In genomic region chr1:62686822-62687221, GRCh38 we compare ENCODE assay signal across 8 cellular contexts. TPM values are rescaled to one million over a fixed set of nuclear protein-coding genes. Genes with fewer than 3 reads are reported as not detected.
A peak's percentile ranks its signal among the peaks of the same experiment; 100 is the strongest.
DNase-seq lines count a peak whose midpoint lies in the region; ATAC-seq and TF ChIP-seq lines count a peak whose summit lies in the region.

No MANE protein-coding gene starts in this region.

- peaks cover 18% of the 10 kb centered on the region for H3K4me1 Mint-ChIP-seq in activated T-helper 1 cell treated with anti-CD3 and anti-CD28 coated beads, Interleukin-12 subunit alpha, Interleukin-12 subunit beta, Interleukin-2, Interleukin-4 antibody, amounts not matched to agents 30 ng/mL and 10 ng/mL and 1 ng/mL, durations not matched to agents 14 hours and 24 hours and 36 hours (ENCODE audit: low read depth)

- H3K9me3 Mint-ChIP-seq in activated T-helper 1 cell treated with anti-CD3 and anti-CD28 coated beads, Interleukin-12 subunit alpha, Interleukin-12 subunit beta, Interleukin-2, Interleukin-4 antibody, amounts not matched to agents 30 ng/mL and 10 ng/mL and 1 ng/mL, durations not matched to agents 14 hours and 24 hours and 36 hours = no peaks in the 10 kb centered on the region

- H3K4me3 Mint-ChIP-seq in activated T-helper 1 cell treated with anti-CD3 and anti-CD28 coated beads, Interleukin-12 subunit alpha, Interleukin-12 subunit beta, Interleukin-2, Interleukin-4 antibody, amounts not matched to agents 30 ng/mL and 10 ng/mL and 1 ng/mL, durations not matched to agents 14 hours and 24 hours and 36 hours = peak overlapping the region; percentile 92

- H3K9me3 ChIP-seq in cardiac muscle cell (ENCODE audit: low read depth) (no peaks in the 10 kb centered on the region), iPS-18c (ENCODE audit: control insufficient read depth, insufficient read depth, low read length) (peaks cover 2% of the 10 kb centered on the region), thoracic aorta (no peaks in the 10 kb centered on the region)

- peak overlapping the region; percentile 95 for H3K27ac ChIP-seq in cardiac muscle cell
- H3K27ac ChIP-seq in thoracic aorta = peak overlapping the region; percentile 78 to 83

- TF ChIP-seq CTCF in cardiac muscle cell (IDR thresholded peaks at IDR 0.05; ENCODE audit: low read depth, low read length) = no peak
- no peak for TF ChIP-seq CTCF in thoracic aorta (IDR thresholded peaks at IDR 0.05)

- DNase-seq in cardiac muscle cell (ENCODE audit: low read depth in 1 of 2, low spot score in 1 of 2) = no peak
- DNase-seq in left cardiac atrium = no peak
- DNase-seq in activated T-helper 1 cell treated with anti-CD3 and anti-CD28 coated beads, Interleukin-12 subunit alpha, Interleukin-12 subunit beta, Interleukin-2, Interleukin-4 antibody, amounts not matched to agents 30 ng/mL and 10 ng/mL and 1 ng/mL, durations not matched to agents 14 hours and 24 hours and 36 hours (ENCODE audit: low spot score) = no peak
- no peak for DNase-seq in thoracic aorta (ENCODE audit: low spot score)
- DNase-seq in DMS 273 treated with DMSO at 0.1 percent for 48 hours (lab: John Stamatoyannopoulos, UW) = no peak
- no peak for DNase-seq in NCI-H82 (lab: John Stamatoyannopoulos, UW)
- no peak for DNase-seq in DMS53 treated with DMSO at 0.1 percent for 48 hours (lab: John Stamatoyannopoulos, UW; ENCODE audit: unreplicated experiment)

- H3K4me1 ChIP-seq in cardiac muscle cell (ENCODE audit: low read depth) = peaks cover 48% of the 10 kb centered on the region
- H3K4me1 ChIP-seq in thoracic aorta (ENCODE audit: control insufficient read depth in 1 of 2, low read depth in 2 of 2) = peaks cover 24 to 72% of the 10 kb centered on the region in 2 donors

- H3K27ac Mint-ChIP-seq in activated T-helper 1 cell treated with anti-CD3 and anti-CD28 coated beads, Interleukin-12 subunit alpha, Interleukin-12 subunit beta, Interleukin-2, Interleukin-4 antibody, amounts not matched to agents 30 ng/mL and 10 ng/mL and 1 ng/mL, durations not matched to agents 14 hours and 24 hours and 36 hours = no peak overlapping the region

- H3K36me3 ChIP-seq in cardiac muscle cell (no peaks in the 10 kb centered on the region), thoracic aorta (no peaks in the 10 kb centered on the region)

- H3K36me3 Mint-ChIP-seq in activated T-helper 1 cell treated with anti-CD3 and anti-CD28 coated beads, Interleukin-12 subunit alpha, Interleukin-12 subunit beta, Interleukin-2, Interleukin-4 antibody, amounts not matched to agents 30 ng/mL and 10 ng/mL and 1 ng/mL, durations not matched to agents 14 hours and 24 hours and 36 hours (ENCODE audit: low read depth) = no peaks in the 10 kb centered on the region

- ATAC-seq in left cardiac atrium = no peak
- no peak for ATAC-seq in thoracic aorta (ENCODE audit: insufficient number of reproducible peaks, low FRiP score, low read depth)

- H3K27me3 ChIP-seq in cardiac muscle cell (no peaks in the 10 kb centered on the region), thoracic aorta (replicated peaks; ENCODE audit: insufficient read depth) (no peaks in the 10 kb centered on the region)

- H3K4me3 ChIP-seq in cardiac muscle cell (peak overlapping the region; percentile 99), iPS-18c (ENCODE audit: insufficient read depth, low read depth, low read length) (peak overlapping the region; percentile 93; the same call in 1 of the 2 replicates), thoracic aorta (peak overlapping the region; percentile 90)

- peaks cover 8% of the 10 kb centered on the region for H3K27me3 Mint-ChIP-seq in activated T-helper 1 cell treated with anti-CD3 and anti-CD28 coated beads, Interleukin-12 subunit alpha, Interleukin-12 subunit beta, Interleukin-2, Interleukin-4 antibody, amounts not matched to agents 30 ng/mL and 10 ng/mL and 1 ng/mL, durations not matched to agents 14 hours and 24 hours and 36 hours (ENCODE audit: insufficient read depth)

- intact Hi-C loops in left cardiac atrium (cut with DNase I) = no loop called here
- intact Hi-C loops in activated T-helper 1 cell treated with anti-CD3 and anti-CD28 coated beads, Interleukin-12 subunit alpha, Interleukin-12 subunit beta, Interleukin-2, Interleukin-4 antibody, amounts not matched to agents 30 ng/mL and 10 ng/mL and 1 ng/mL, durations not matched to agents 14 hours and 24 hours and 36 hours (cut with micrococcal nuclease) = no loop called here

RNA-seq across cellular contexts. Expression of gene DOCK7, which starts 1.4 kb away (rescaled TPM):
- total RNA-seq in cardiac muscle cell = 51.8 and 79.6 TPM in 2 replicates
- 17.5 and 23.5 TPM in 2 replicates for polyA plus RNA-seq in cardiac muscle cell
- total RNA-seq in left cardiac atrium = 10 to 100 TPM; 11.3 to 16.0 TPM
- 13.4 and 13.6 TPM in 2 replicates for total RNA-seq in activated T-helper 1 cell treated with anti-CD3 and anti-CD28 coated beads, Interleukin-12 subunit alpha, Interleukin-12 subunit beta, Interleukin-2, Interleukin-4 antibody, amounts not matched to agents 30 ng/mL and 10 ng/mL and 1 ng/mL, durations not matched to agents 14 hours and 24 hours and 36 hours
- 10 to 100 TPM; 52.7 to 75.7 TPM for total RNA-seq in thoracic aorta
